In the genomic region with DNA sequence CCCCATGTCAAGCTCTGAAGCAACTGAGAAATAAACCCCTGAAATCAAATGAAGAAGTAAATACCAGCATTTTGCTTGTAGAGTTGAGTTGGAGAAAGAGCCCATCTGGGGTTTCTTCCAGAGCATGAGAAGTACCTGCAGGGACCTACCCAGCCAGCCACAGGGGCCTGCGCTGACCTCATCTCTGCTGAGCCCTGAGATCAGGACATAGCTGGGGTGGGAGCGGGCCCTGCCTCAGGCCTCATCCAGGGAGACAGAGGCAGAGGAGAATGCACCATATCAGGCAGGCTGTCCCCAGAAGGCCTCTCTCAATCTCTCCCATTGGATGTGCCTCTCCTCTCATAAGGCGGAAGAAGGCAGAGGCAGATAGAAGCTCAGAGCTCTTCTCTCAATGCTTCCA, we compare ENCODE assay signal across 16 cellular contexts. TPM values are rescaled to one million over a fixed set of nuclear protein-coding genes. Genes with fewer than 3 reads are reported as not detected.
DNase-seq lines count a peak whose midpoint lies in the region; ATAC-seq and TF ChIP-seq lines count a peak whose summit lies in the region.
"Had no signal": no experiment of that assay in that cellular context is flagged by ENCODE, and none has a peak within 500 bp of the region (broad histone marks: within the 10 kb centered on the region; RNA-seq: fewer than 3 reads in every experiment).

No MANE protein-coding gene starts in this region.

- H3K27ac ChIP-seq in PC-3 (ENCODE audit: low read length) (0 out of 2 replicates have a peak overlapping the region, but pooled peaks have one; percentile 0), endodermal cell (ENCODE audit: low read depth, low read length) (no peak overlapping the region), transverse colon (peak overlapping the region; percentile 70 to 77 (median 71)), body of pancreas (no peak overlapping the region)
- H3K27ac ChIP-seq: gastroesophageal sphincter, left ventricle myocardium inferior, WERI-Rb-1 had no signal

- in situ Hi-C loops in transverse colon (cut with MboI; ENCODE audit: low pct_ligation_motif_present in 1 of 4, low pct_unique_long_range_greater_than_20kb in 1 of 4, low sequenced_read_pairs in 3 of 4) (no loop called here), HAP-1 (cut with MboI; ENCODE audit: low sequenced_read_pairs) (no loop called here)

- H3K9me3 Mint-ChIP-seq in activated naive CD4-positive, alpha-beta T cell treated with anti-CD3 and anti-CD28 coated beads, Interleukin-2, amount 50 U/mL, for 24 hours = no peaks in the 10 kb centered on the region
- no peaks in the 10 kb centered on the region for H3K9me3 Mint-ChIP-seq in endodermal cell

- H2AFZ ChIP-seq in PC-3 (ENCODE audit: low read length) = no peak overlapping the region

- ATAC-seq in PC-3 = no peak
- no peak for ATAC-seq in body of pancreas
- no peak for ATAC-seq in GM18519 (IDR thresholded peaks at IDR 0.05; ENCODE audit: low FRiP score, unreplicated experiment)
- ATAC-seq: gastroesophageal sphincter had no signal

- CTCF ChIA-PET in PC-3 (lab: Charles Lee) = no interaction called here

- H3K9me3 ChIP-seq in PC-3 (ENCODE audit: low read length) (no peaks in the 10 kb centered on the region), endodermal cell (ENCODE audit: control insufficient read depth, low read length) (no peaks in the 10 kb centered on the region), transverse colon (no peaks in the 10 kb centered on the region), HAP-1 (no peaks in the 10 kb centered on the region), body of pancreas (no peaks in the 10 kb centered on the region)
- H3K9me3 ChIP-seq: gastroesophageal sphincter, left ventricle myocardium inferior, upper lobe of left lung had no signal

- H3K27me3 ChIP-seq in PC-3 (ENCODE audit: low read length) (no peaks in the 10 kb centered on the region), endodermal cell (ENCODE audit: control insufficient read depth, insufficient read depth, low read length, poor library complexity, severe bottlenecking) (peaks cover 20% of the 10 kb centered on the region), transverse colon (no peaks in the 10 kb centered on the region), HAP-1 (ENCODE audit: low read depth) (0 out of 2 replicates have a peak, but pooled peaks cover 4% of the 10 kb centered on the region), body of pancreas (no peaks in the 10 kb centered on the region)
- H3K27me3 ChIP-seq: upper lobe of left lung had no signal

- POLR2A ChIA-PET in PC-3 (lab: Charles Lee; ENCODE audit: unreplicated experiment) = no interaction called here

- peaks cover 22% of the 10 kb centered on the region for H3K36me3 Mint-ChIP-seq in activated naive CD4-positive, alpha-beta T cell treated with anti-CD3 and anti-CD28 coated beads, Interleukin-2, amount 50 U/mL, for 24 hours
- H3K36me3 Mint-ChIP-seq in endodermal cell (ENCODE audit: low read depth) = no peaks in the 10 kb centered on the region

- H3K4me3 ChIP-seq in PC-3 (ENCODE audit: low read length) = no peak overlapping the region
- no peak overlapping the region for H3K4me3 ChIP-seq in endodermal cell (ENCODE audit: low read length)
- H3K4me3 ChIP-seq in transverse colon = no peak overlapping the region
- no peak overlapping the region for H3K4me3 ChIP-seq in HAP-1
- H3K4me3 ChIP-seq in body of pancreas = no peak overlapping the region
- H3K4me3 ChIP-seq: gastroesophageal sphincter, left ventricle myocardium inferior, upper lobe of left lung had no signal

- H3K36me3 ChIP-seq in PC-3 (ENCODE audit: low read depth, low read length) (peaks cover 18% of the 10 kb centered on the region; the same call in 1 of the 2 replicates), endodermal cell (ENCODE audit: control insufficient read depth, insufficient read depth, low read length) (no peaks in the 10 kb centered on the region), transverse colon (no peaks in the 10 kb centered on the region), HAP-1 (replicated peaks) (no peaks in the 10 kb centered on the region), body of pancreas (replicated peaks in 1 of 2; ENCODE audit: insufficient read depth in 1 of 2, low read depth in 2 of 2) (no peaks in the 10 kb centered on the region)
- H3K36me3 ChIP-seq: gastroesophageal sphincter, left ventricle myocardium inferior, upper lobe of left lung, WERI-Rb-1 had no signal

- peaks cover 90% of the 10 kb centered on the region for H3K4me1 Mint-ChIP-seq in activated naive CD4-positive, alpha-beta T cell treated with anti-CD3 and anti-CD28 coated beads, Interleukin-2, amount 50 U/mL, for 24 hours
- H3K4me1 Mint-ChIP-seq in endodermal cell = peaks cover 46% of the 10 kb centered on the region

- H3K9me2 ChIP-seq in PC-3 (replicated peaks; ENCODE audit: low read length) = no peaks in the 10 kb centered on the region

- H3K27ac Mint-ChIP-seq in activated naive CD4-positive, alpha-beta T cell treated with anti-CD3 and anti-CD28 coated beads, Interleukin-2, amount 50 U/mL, for 24 hours = peak overlapping the region; percentile 68
- H3K27ac Mint-ChIP-seq in endodermal cell = no peak overlapping the region

- TF ChIP-seq CTCF in PC-3 (conservative IDR thresholded peaks at IDR 0.05; ENCODE audit: low read depth, low read length) = no peak
- no peak for TF ChIP-seq CTCF in endodermal cell (conservative IDR thresholded peaks at IDR 0.05)
- TF ChIP-seq CTCF in transverse colon (IDR thresholded peaks at IDR 0.05) = no peak
- no peak for TF ChIP-seq CTCF in body of pancreas (IDR thresholded peaks at IDR 0.05)

- H3K4me2 ChIP-seq in PC-3 (ENCODE audit: low read length) = 0 out of 2 replicates have a peak overlapping the region, but pooled peaks have one; percentile 5

- no TSS peak for BruUV-seq in PC-3 (replicated peaks; lab: Mats Ljungman, UMichigan)

- peaks cover 72% of the 10 kb centered on the region for H3K79me2 ChIP-seq in PC-3 (ENCODE audit: low read length)

- no peak for DNase-seq in activated naive CD4-positive, alpha-beta T cell treated with anti-CD3 and anti-CD28 coated beads, Interleukin-2, amount 50 U/mL, for 16 hours
- DNase-seq in PC-3 (no peak), endodermal cell (peak; percentile 30), transverse colon (no peak), HAP-1 (ENCODE audit: low spot score in 2 of 2) (no peak), body of pancreas (no peak)
- DNase-seq: H7, left ventricle myocardium inferior, NCI-H2029 treated with DMSO at 0.1 percent for 48 hours, retina, SW 1271, upper lobe of left lung, WERI-Rb-1 had no signal

- H4K20me1 ChIP-seq in PC-3 (ENCODE audit: low read length) = no peaks in the 10 kb centered on the region; the same call in 1 of the 2 replicates

- H3K4me1 ChIP-seq in PC-3 (ENCODE audit: insufficient read depth, low read length) (peaks cover 32% of the 10 kb centered on the region), endodermal cell (ENCODE audit: control insufficient read depth, insufficient read depth, low read length) (peaks cover 4% of the 10 kb centered on the region), transverse colon (peaks cover 19 to 58% (median 40%) of the 10 kb centered on the region in 4 donors), HAP-1 (no peaks in the 10 kb centered on the region), body of pancreas (peaks cover 15% of the 10 kb centered on the region)

- H3K27me3 Mint-ChIP-seq in activated naive CD4-positive, alpha-beta T cell treated with anti-CD3 and anti-CD28 coated beads, Interleukin-2, amount 50 U/mL, for 24 hours = no peaks in the 10 kb centered on the region
- H3K27me3 Mint-ChIP-seq in endodermal cell (ENCODE audit: insufficient read depth) = peaks cover 13% of the 10 kb centered on the region

- TF ChIP-seq POLR2A in transverse colon (IDR thresholded peaks at IDR 0.05) (no peak), body of pancreas (IDR thresholded peaks at IDR 0.05) (no peak)

- intact Hi-C loops in PC-3 (cut with micrococcal nuclease) (no loop called here), transverse colon (cut with DNase I; ENCODE audit: low total_unique reads) (no loop called here), body of pancreas (cut with DNase I) (no loop called here)

- peak overlapping the region; percentile 54 for H3K4me3 Mint-ChIP-seq in activated naive CD4-positive, alpha-beta T cell treated with anti-CD3 and anti-CD28 coated beads, Interleukin-2, amount 50 U/mL, for 24 hours
- no peak overlapping the region for H3K4me3 Mint-ChIP-seq in endodermal cell

- TF ChIP-seq EP300 in transverse colon (IDR thresholded peaks at IDR 0.05; ENCODE audit: low read depth) = no peak

- 90 to 100% methylated on average over 1 to 3 of the region's 3 CpGs for WGBS in endodermal cell (ENCODE audit: insufficient coverage in 1 of 2, insufficient read length in 1 of 2), 2 experiments
- 93% methylated on average over 3 of the region's 3 CpGs; no CpG with 5 or more reads in 1 of the 2 donors for WGBS in transverse colon (ENCODE audit: low coverage in 1 of 2), 2 donors
- WGBS in body of pancreas, 2 donors = 100% methylated on average over 2 to 3 of the region's 3 CpGs

- H3K9ac ChIP-seq in PC-3 (ENCODE audit: low read length) (no peak overlapping the region), endodermal cell (ENCODE audit: extremely low read depth, low read length, poor library complexity, severe bottlenecking) (no peak overlapping the region)

- H3F3A ChIP-seq in PC-3 (ENCODE audit: low read length, unreplicated experiment) = no peaks in the 10 kb centered on the region

RNA-seq across cellular contexts. Expression of gene RUNX1, which starts 27.6 kb away (rescaled TPM):
- total RNA-seq in PC-3 (2014; rRNA removed) (55.2 and 77.8 TPM in 2 replicates), endodermal cell (1 to 10 TPM in 1 of 2 donors, under 1 TPM in 1; 0.31 to 2.8 TPM), transverse colon (10 to 100 TPM in 3 of 4 donors, 1 to 10 TPM in 1; 8.3 to 60.1 (median 34.7) TPM), body of pancreas (10 to 100 TPM in 1 of 2 donors, 1 to 10 TPM in 1; 4.9 to 12.5 TPM)
- polyA plus RNA-seq in endodermal cell (2013, experiment 1 of 2) = 0.50 TPM
- polyA plus RNA-seq in endodermal cell (2013, experiment 2 of 2) = 1.0 TPM

Comparison
In these comparisons a context has a peak if more than half of its experiments do, and no peak if none do; other contexts are left out.
1. H3K27ac ChIP-seq: peak in PC-3 (single experiment) and transverse colon (4 of 4); none in endodermal cell (single experiment) and body of pancreas (0 of 4).